ENCODE assay signal across 10 cellular contexts in genomic region chr2:54041135-54041534, GRCh38.
DNase-seq lines count a peak whose midpoint lies in the region; ATAC-seq and TF ChIP-seq lines count a peak whose summit lies in the region.
"Had no signal": no experiment of that assay in that cellular context is flagged by ENCODE, and none has a peak within 500 bp of the region (broad histone marks: within the 10 kb centered on the region; RNA-seq: fewer than 3 reads in every experiment).

No MANE protein-coding gene starts in this region.

- TF ChIP-seq POLR2A in tibial nerve (IDR thresholded peaks at IDR 0.05) (no peak), thyroid gland (IDR thresholded peaks at IDR 0.05) (no peak)

- peaks cover 4% of the 10 kb centered on the region for H3K9me3 Mint-ChIP-seq in activated T-helper 17 cell treated with anti-CD3 and anti-CD28 coated beads, Interleukin-2, amount 50 U/mL, for 72 hours
- no peaks in the 10 kb centered on the region for H3K9me3 Mint-ChIP-seq in type B pancreatic cell

- H3K4me3 ChIP-seq in tibial nerve (no peak overlapping the region), thyroid gland (replicated peaks in 1 of 3) (no peak overlapping the region)

- H3K36me3 ChIP-seq in tibial nerve: peaks cover 0 to 8% (median 0%) of the 10 kb centered on the region in 3 donors
- no peaks in the 10 kb centered on the region for H3K36me3 ChIP-seq in thyroid gland

- ATAC-seq in activated T-helper 17 cell treated with anti-CD3 and anti-CD28 coated beads, Interleukin-2, amount 50 U/mL, for 72 hours (replicated peaks): peak; percentile 98

- 74 to 83% methylated on average over 4 of the region's 4 CpGs for WGBS in tibial nerve, 2 donors
- WGBS in thyroid gland, 2 donors: 91 to 93% methylated on average over 4 of the region's 4 CpGs

- no peaks in the 10 kb centered on the region for H3K36me3 Mint-ChIP-seq in activated T-helper 17 cell treated with anti-CD3 and anti-CD28 coated beads, Interleukin-2, amount 50 U/mL, for 72 hours (ENCODE audit: low read depth)
- H3K36me3 Mint-ChIP-seq in type B pancreatic cell: no peaks in the 10 kb centered on the region

- TF ChIP-seq CTCF in type B pancreatic cell (conservative IDR thresholded peaks at IDR 0.05) (no peak), tibial nerve (IDR thresholded peaks at IDR 0.05) (no peak), thyroid gland (IDR thresholded peaks at IDR 0.05) (no peak)

- peak; percentile 82 for DNase-seq in activated CD4-positive, alpha-beta T cell treated with anti-CD3 and anti-CD28 coated beads for 48 hours
- DNase-seq in lung microvascular endothelial cell (ENCODE audit: low read depth in 2 of 2): peak; percentile 9 to 34
- DNase-seq in stimulated activated CD8-positive, alpha-beta memory T cell treated with anti-CD3 and anti-CD28 coated beads, Interleukin-4, amount 100 ng/mL, for 24 hours (ENCODE audit: low read depth): peak; percentile 56
- DNase-seq in type B pancreatic cell (ENCODE audit: extremely low spot score, unreplicated experiment): no peak
- no peak for DNase-seq in tibial nerve (ENCODE audit: low spot score in 2 of 2)
- DNase-seq in inferior parietal cortex (ENCODE audit: extremely low spot score): no peak
- DNase-seq in thyroid gland: no peak

- no peak overlapping the region for H3K4me3 Mint-ChIP-seq in activated T-helper 17 cell treated with anti-CD3 and anti-CD28 coated beads, Interleukin-2, amount 50 U/mL, for 72 hours
- H3K4me3 Mint-ChIP-seq in type B pancreatic cell: no peak overlapping the region
- H3K4me3 Mint-ChIP-seq: CD4-positive, alpha-beta memory T cell; naive thymus-derived CD8-positive, alpha-beta T cell had no signal

- peaks cover 0 to 18% (median 4%) of the 10 kb centered on the region in 4 donors for H3K4me1 ChIP-seq in tibial nerve
- H3K4me1 ChIP-seq in thyroid gland: peaks cover 0 to 10% of the 10 kb centered on the region in 2 donors

- H3K27ac ChIP-seq in tibial nerve (no peak overlapping the region), thyroid gland (no peak overlapping the region)

- H3K9me3 ChIP-seq in tibial nerve (peaks cover 0 to 6% (median 0%) of the 10 kb centered on the region in 4 donors), thyroid gland (no peaks in the 10 kb centered on the region)

- intact Hi-C loops in thyroid gland (cut with DNase I): no loop called here

- no peaks in the 10 kb centered on the region for H3K27me3 Mint-ChIP-seq in activated T-helper 17 cell treated with anti-CD3 and anti-CD28 coated beads, Interleukin-2, amount 50 U/mL, for 72 hours
- H3K27me3 Mint-ChIP-seq in type B pancreatic cell: no peaks in the 10 kb centered on the region
- H3K27me3 Mint-ChIP-seq: CD4-positive, alpha-beta memory T cell; naive thymus-derived CD8-positive, alpha-beta T cell had no signal

- H3K27me3 ChIP-seq in tibial nerve (no peaks in the 10 kb centered on the region), thyroid gland (no peaks in the 10 kb centered on the region)

- no peak for TF ChIP-seq EP300 in tibial nerve (IDR thresholded peaks at IDR 0.05)

- H3K4me1 Mint-ChIP-seq in activated T-helper 17 cell treated with anti-CD3 and anti-CD28 coated beads, Interleukin-2, amount 50 U/mL, for 72 hours: peaks cover 4% of the 10 kb centered on the region
- H3K4me1 Mint-ChIP-seq in type B pancreatic cell (ENCODE audit: unreplicated experiment): no peaks in the 10 kb centered on the region

- H3K27ac Mint-ChIP-seq in activated T-helper 17 cell treated with anti-CD3 and anti-CD28 coated beads, Interleukin-2, amount 50 U/mL, for 72 hours: no peak overlapping the region
- no peak overlapping the region for H3K27ac Mint-ChIP-seq in type B pancreatic cell
- H3K27ac Mint-ChIP-seq: CD4-positive, alpha-beta memory T cell had no signal

Comparison
In these comparisons a context has a peak if more than half of its experiments do, and no peak if none do; other contexts are left out.
1. DNase-seq: peak in activated CD4-positive, alpha-beta T cell treated with anti-CD3 and anti-CD28 coated beads for 48 hours (single experiment), lung microvascular endothelial cell (2 of 2) and stimulated activated CD8-positive, alpha-beta memory T cell treated with anti-CD3 and anti-CD28 coated beads, Interleukin-4, amount 100 ng/mL, for 24 hours (single experiment); none in type B pancreatic cell (single experiment), tibial nerve (0 of 2), inferior parietal cortex (single experiment) and thyroid gland (0 of 2).